ENCODE assay signal across 9 cellular contexts in the genomic region with DNA sequence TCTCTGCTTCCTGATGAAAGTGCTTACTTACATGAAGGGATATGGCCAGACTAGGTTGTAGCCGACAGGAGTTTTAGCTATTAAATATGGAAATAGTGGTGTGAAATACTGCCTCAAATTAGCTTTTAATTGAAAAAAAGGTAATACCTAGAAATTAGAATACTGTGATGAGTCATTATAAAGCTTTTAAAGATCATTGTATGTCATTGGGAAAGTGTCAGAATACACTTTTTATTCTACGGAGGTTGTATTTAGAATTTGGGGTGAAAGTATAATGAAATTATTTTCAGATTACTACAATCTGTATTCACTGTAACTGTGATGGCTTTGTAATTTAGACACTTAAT. TPM values are rescaled to one million over a fixed set of nuclear protein-coding genes. Genes with fewer than 3 reads are reported as not detected.
DNase-seq lines count a peak whose midpoint lies in the region; ATAC-seq and TF ChIP-seq lines count a peak whose summit lies in the region.
"Had no signal": no experiment of that assay in that cellular context is flagged by ENCODE, and none has a peak within 500 bp of the region (broad histone marks: within the 10 kb centered on the region; RNA-seq: fewer than 3 reads in every experiment).

No MANE protein-coding gene starts in this region.

- ATAC-seq in heart left ventricle = no peak
- ATAC-seq in left cardiac atrium = no peak
- ATAC-seq in body of pancreas = no peak
- ATAC-seq in upper lobe of right lung = no peak
- no peak for ATAC-seq in GM18868 (IDR thresholded peaks at IDR 0.05; ENCODE audit: unreplicated experiment)

- 76 to 82% (median 77%) methylated on average over 2 of the region's 2 CpGs for WGBS in heart left ventricle, 4 donors
- WGBS in body of pancreas, 2 donors = 16 to 23% methylated on average over 2 of the region's 2 CpGs
- WGBS in mesodermal cell (ENCODE audit: insufficient coverage in 2 of 2), 2 experiments = 50% methylated on average over 1 of the region's 2 CpGs; no CpG with 5 or more reads in 1 of the 2 experiments

- TF ChIP-seq CTCF in heart left ventricle (IDR thresholded peaks at IDR 0.05) = peak in 1 of 12 donors; percentile 1
- no peak for TF ChIP-seq CTCF in body of pancreas (IDR thresholded peaks at IDR 0.05)
- no peak for TF ChIP-seq CTCF in upper lobe of right lung (IDR thresholded peaks at IDR 0.05)

- peak overlapping the region in 8 of 12 donors; percentile 97 to 99 (median 99) for H3K27ac ChIP-seq in heart left ventricle
- peak overlapping the region; percentile 99 to 100 (median 100) for H3K27ac ChIP-seq in body of pancreas
- peak overlapping the region; percentile 95 for H3K27ac ChIP-seq in mesodermal cell (ENCODE audit: low read depth, low read length, severe bottlenecking)
- H3K27ac ChIP-seq in upper lobe of right lung = peak overlapping the region; percentile 99

- H3K9me3 ChIP-seq in heart left ventricle = no peaks in the 10 kb centered on the region
- no peaks in the 10 kb centered on the region for H3K9me3 ChIP-seq in body of pancreas
- no peaks in the 10 kb centered on the region for H3K9me3 ChIP-seq in mesodermal cell (ENCODE audit: control insufficient read depth, low read length)
- no peaks in the 10 kb centered on the region for H3K9me3 ChIP-seq in upper lobe of right lung

- H3K27me3 ChIP-seq in heart left ventricle (no peaks in the 10 kb centered on the region), body of pancreas (no peaks in the 10 kb centered on the region), upper lobe of right lung (no peaks in the 10 kb centered on the region)

- H3K4me3 ChIP-seq in heart left ventricle (peak overlapping the region in 8 of 12 donors; percentile 78 to 96 (median 92)), body of pancreas (peak overlapping the region; percentile 62 to 99), mesodermal cell (ENCODE audit: extremely low read depth, insufficient read depth, low read length, poor library complexity, severe bottlenecking) (peak overlapping the region; percentile 95), upper lobe of right lung (peak overlapping the region; percentile 90)

- H3K36me3 ChIP-seq in heart left ventricle (peaks cover 0 to 35% (median 32%) of the 10 kb centered on the region in 9 donors), body of pancreas (replicated peaks in 1 of 2; ENCODE audit: insufficient read depth in 1 of 2, low read depth in 2 of 2) (peaks cover 6 to 11% of the 10 kb centered on the region in 2 donors), mesodermal cell (ENCODE audit: control insufficient read depth, insufficient read depth, low read length) (peaks cover 36% of the 10 kb centered on the region), upper lobe of right lung (peaks cover 34% of the 10 kb centered on the region)

- H3K4me1 ChIP-seq in heart left ventricle (peaks cover 0 to 40% (median 17%) of the 10 kb centered on the region in 12 donors), body of pancreas (peaks cover 50% of the 10 kb centered on the region), mesodermal cell (ENCODE audit: control insufficient read depth, insufficient read depth, low read length, poor library complexity, severe bottlenecking) (no peaks in the 10 kb centered on the region), upper lobe of right lung (no peaks in the 10 kb centered on the region)

- no peak for DNase-seq in heart left ventricle
- no peak for DNase-seq in left cardiac atrium
- no peak for DNase-seq in body of pancreas
- DNase-seq in upper lobe of right lung = no peak
- DNase-seq in NCI-H146 treated with DMSO at 0.1 percent for 48 hours (lab: John Stamatoyannopoulos, UW; ENCODE audit: unreplicated experiment) = no peak
- DNase-seq in NCI-H1417 treated with DMSO at 0.1 percent for 48 hours (lab: John Stamatoyannopoulos, UW) = no peak
- DNase-seq: activated CD8-positive, alpha-beta memory T cell treated with anti-CD3 and anti-CD28 coated beads for 24 hours had no signal

- intact Hi-C loops in heart left ventricle (cut with DNase I) = loop anchor here in 8 of 10 donors (2.0 to 10.0 kb wide), 6 partner anchors 60 to 222 kb away; a partner anchor contains a TSS
- intact Hi-C loops in left cardiac atrium (cut with DNase I) = loop anchor here in 1 of 2 donors (10.0 kb wide), 2 partner anchors 60 to 220 kb away; a partner anchor contains a TSS
- intact Hi-C loops in body of pancreas (cut with DNase I) = no loop called here
- intact Hi-C loops in upper lobe of right lung (cut with DNase I) = no loop called here

- no peak for TF ChIP-seq POLR2A in heart left ventricle (IDR thresholded peaks at IDR 0.05)
- TF ChIP-seq POLR2A in body of pancreas (IDR thresholded peaks at IDR 0.05) = no peak

RNA-seq across cellular contexts. Expression of a gene that starts 2.2 kb away (rescaled TPM):
- 10 to 100 TPM; 22.2 to 73.5 (median 43.5) TPM for total RNA-seq in heart left ventricle
- polyA plus RNA-seq in heart left ventricle = 10 to 100 TPM in 1 of 2 donors, 1 to 10 TPM in 1; 6.3 to 23.8 TPM
- total RNA-seq in left cardiac atrium = 10 to 100 TPM; 24.9 to 41.1 TPM
- 10 to 100 TPM; 11.5 to 26.7 TPM for total RNA-seq in body of pancreas
- polyA plus RNA-seq in mesodermal cell (2013, experiment 1 of 2) = 52.3 TPM
- polyA plus RNA-seq in mesodermal cell (2013, experiment 2 of 2) = 60.0 TPM
- 55.6 TPM for total RNA-seq in upper lobe of right lung

Comparison
In these comparisons a context has a peak if more than half of its experiments do, and no peak if none do; other contexts are left out.
1. intact Hi-C loops: an anchor here in heart left ventricle (2.0 to 10.0 kb wide); none called in body of pancreas and upper lobe of right lung.